14 cellular contexts compared by ENCODE assay signal in genomic region chr11:119782673-119783072, GRCh38. TPM values are rescaled to one million over a fixed set of nuclear protein-coding genes. Genes with fewer than 3 reads are reported as not detected.
DNase-seq lines count a peak whose midpoint lies in the region; ATAC-seq, FAIRE-seq and TF ChIP-seq lines count a peak whose summit lies in the region.
"Had no signal": no experiment of that assay in that cellular context is flagged by ENCODE, and none has a peak within 500 bp of the region (broad histone marks: within the 10 kb centered on the region; RNA-seq: fewer than 3 reads in every experiment).

No MANE protein-coding gene starts in this region.

- CTCF ChIA-PET in GM10248 (lab: Yijun Ruan, JAX) = interaction anchor here (0.8 to 1.8 kb wide), 6 partner anchors 9 to 108 kb away, joined by 3 to 4 read pairs (median 3); partner anchors contain the start of gene NECTIN1
- CTCF ChIA-PET in activated CD4-positive, alpha-beta T cell treated with anti-CD3 and anti-CD28 coated beads for 36 hours (lab: Charles Lee) = interaction anchor here (1.3 kb wide), 1 partner anchor 9 kb away, joined by 3 read pairs; no protein-coding TSS in a partner anchor

- H3K4me3 Mint-ChIP-seq in activated CD4-positive, alpha-beta T cell treated with anti-CD3 and anti-CD28 coated beads for 36 hours = no peak overlapping the region
- H3K4me3 Mint-ChIP-seq: CD14-positive monocyte had no signal

- no peaks in the 10 kb centered on the region for H3K27me3 ChIP-seq in dorsolateral prefrontal cortex
- peaks cover 5% of the 10 kb centered on the region for H3K27me3 ChIP-seq in osteoblast (ENCODE audit: insufficient read depth, low read length)

- H3K36me3 Mint-ChIP-seq in activated CD4-positive, alpha-beta T cell treated with anti-CD3 and anti-CD28 coated beads for 36 hours (ENCODE audit: low read depth) = no peaks in the 10 kb centered on the region
- H3K36me3 Mint-ChIP-seq: CD14-positive monocyte had no signal

- no peak for FAIRE-seq in HTR-8/SVneo (lab: Jason Lieb, UNC)

- TF ChIP-seq POLR2A in NB4 (IDR thresholded peaks at IDR 0.05; ENCODE audit: extremely low read depth, insufficient read length) = no peak

- DNase-seq in GM10248 (ENCODE audit: extremely low spot score) (peak; percentile 67), NB4 (ENCODE audit: low read depth) (peak; percentile 26), dorsolateral prefrontal cortex (peak in 5 of 10 donors; percentile 50 to 70 (median 54)), osteoblast (ENCODE audit: insufficient read length, low spot score, missing footprints) (peak; percentile 98), NCI-H1105 treated with DMSO at 0.1 percent for 48 hours (lab: John Stamatoyannopoulos, UW) (no peak), activated gamma-delta T cell (lab: John Stamatoyannopoulos, UW) (no peak), HTR-8/SVneo (ENCODE audit: insufficient read length, low spot score) (no peak)
- DNase-seq in activated CD4-positive, alpha-beta T cell treated with anti-CD3 and anti-CD28 coated beads for 36 hours = no peak
- DNase-seq: cerebellar nuclear complex, midbrain, T-helper 9 cell had no signal

- TF ChIP-seq CTCF in GM10248 (IDR thresholded peaks at IDR 0.05; ENCODE audit: control extremely low read depth, extremely low read depth, low read depth, missing control alignments) (no peak), NB4 (IDR thresholded peaks at IDR 0.05; ENCODE audit: low read depth, low read length) (no peak), dorsolateral prefrontal cortex (IDR thresholded peaks at IDR 0.05 in 54 of 56, conservative IDR thresholded peaks at IDR 0.05 in 2 of 56; ENCODE audit: low read depth in 1 of 56, partially characterized antibody in 56 of 56) (no peak), osteoblast (IDR thresholded peaks at IDR 0.05; ENCODE audit: extremely low read depth, low read depth, low read length) (no peak)

- H3K9me3 ChIP-seq in osteoblast (ENCODE audit: low read depth, low read length) = peaks cover 2% of the 10 kb centered on the region

- peak overlapping the region in 39 of 59 donors; percentile 5 to 72 (median 48) for H3K27ac ChIP-seq in dorsolateral prefrontal cortex
- no peak overlapping the region for H3K27ac ChIP-seq in osteoblast (ENCODE audit: low read depth, low read length)

- no peaks in the 10 kb centered on the region for H3K79me2 ChIP-seq in osteoblast (ENCODE audit: insufficient read depth, low read length)

- peaks cover 6% of the 10 kb centered on the region for H3K27me3 Mint-ChIP-seq in activated CD4-positive, alpha-beta T cell treated with anti-CD3 and anti-CD28 coated beads for 36 hours

- intact Hi-C loops in dorsolateral prefrontal cortex (cut with DNase I) = no loop called here
- intact Hi-C loops in activated CD4-positive, alpha-beta T cell treated with anti-CD3 and anti-CD28 coated beads for 36 hours (cut with DNase I, micrococcal nuclease) = no loop called here

- H3K27ac Mint-ChIP-seq in activated CD4-positive, alpha-beta T cell treated with anti-CD3 and anti-CD28 coated beads for 36 hours = no peak overlapping the region
- H3K27ac Mint-ChIP-seq: CD14-positive monocyte had no signal

- H3K36me3 ChIP-seq in osteoblast (ENCODE audit: insufficient read depth, low read length) = no peaks in the 10 kb centered on the region

- H3K4me1 ChIP-seq in osteoblast (ENCODE audit: insufficient read depth, low read length) = peaks cover 6% of the 10 kb centered on the region

- no peak overlapping the region for H3K4me3 ChIP-seq in NB4 (ENCODE audit: low read depth, low read length)
- H3K4me3 ChIP-seq in dorsolateral prefrontal cortex = no peak overlapping the region
- no peak overlapping the region for H3K4me3 ChIP-seq in osteoblast (ENCODE audit: insufficient read depth, low read length)

- no peak overlapping the region for H3K4me2 ChIP-seq in osteoblast (ENCODE audit: insufficient read depth, low read length)

- no peaks in the 10 kb centered on the region for H4K20me1 ChIP-seq in osteoblast (ENCODE audit: insufficient read depth, low read length)

- peak overlapping the region; percentile 44 for H2AFZ ChIP-seq in osteoblast (ENCODE audit: low read length)

- ATAC-seq in activated CD4-positive, alpha-beta T cell treated with anti-CD3 and anti-CD28 coated beads for 36 hours = no peak
- ATAC-seq: esophagus mucosa, Panc1 had no signal

- no peaks in the 10 kb centered on the region for H3K4me1 Mint-ChIP-seq in activated CD4-positive, alpha-beta T cell treated with anti-CD3 and anti-CD28 coated beads for 36 hours
- H3K4me1 Mint-ChIP-seq: CD14-positive monocyte had no signal

- peaks cover 4% of the 10 kb centered on the region for H3K9me3 Mint-ChIP-seq in activated CD4-positive, alpha-beta T cell treated with anti-CD3 and anti-CD28 coated beads for 36 hours (ENCODE audit: low read depth)

- POLR2A ChIA-PET in GM10248 (lab: Yijun Ruan, JAX) = no interaction called here
- POLR2A ChIA-PET in activated CD4-positive, alpha-beta T cell treated with anti-CD3 and anti-CD28 coated beads for 36 hours (lab: Charles Lee) = no interaction called here

RNA-seq across cellular contexts. Expression of gene NECTIN1, which starts 53.7 kb away (rescaled TPM):
- total RNA-seq in dorsolateral prefrontal cortex (100 to 1,000 TPM in 6 of 120 experiments, 10 to 100 TPM in 114; 45.3 to 136 (median 78.1) TPM), osteoblast (4.1 and 5.8 TPM in 2 replicates)
- total RNA-seq in activated CD4-positive, alpha-beta T cell treated with anti-CD3 and anti-CD28 coated beads for 36 hours = 1 to 10 TPM; 1.6 to 1.7 TPM

Comparison
In these comparisons a context has a peak if more than half of its experiments do, and no peak if none do; other contexts are left out.
1. DNase-seq: peak in GM10248 (single experiment), NB4 (single experiment) and osteoblast (single experiment); none in NCI-H1105 treated with DMSO at 0.1 percent for 48 hours (single experiment), activated gamma-delta T cell (single experiment), activated CD4-positive, alpha-beta T cell treated with anti-CD3 and anti-CD28 coated beads for 36 hours (single experiment) and HTR-8/SVneo (single experiment).